ENCODE assay signal across 1 cellular context in the genomic region with DNA sequence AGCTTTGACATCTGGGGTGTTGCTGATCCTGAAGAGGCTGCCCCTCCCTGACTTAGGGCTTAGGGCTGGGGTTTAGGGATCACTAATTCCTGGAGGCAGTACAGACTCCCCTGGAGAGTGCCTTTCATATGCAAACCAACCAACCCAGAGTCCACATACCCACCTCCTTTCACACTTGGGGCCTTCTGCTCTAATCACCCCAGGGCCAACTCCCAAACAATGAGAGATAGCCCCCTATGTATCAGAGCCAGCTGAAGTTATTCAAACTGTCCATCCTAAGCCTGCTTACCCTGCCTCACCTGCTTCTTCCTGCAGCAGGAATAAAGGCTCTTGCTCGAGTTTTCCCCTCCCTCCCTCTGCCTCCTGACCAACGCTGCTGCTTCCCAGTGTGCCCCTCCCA.
TF ChIP-seq lines count a peak whose summit lies in the region.

No MANE protein-coding gene starts in this region.

TF ChIP-seq in GM23338, 12 proteins besides CTCF, POLR2A, EP300 and RAD21 (continued from another document):
- TF ChIP-seq, protein P1, sequence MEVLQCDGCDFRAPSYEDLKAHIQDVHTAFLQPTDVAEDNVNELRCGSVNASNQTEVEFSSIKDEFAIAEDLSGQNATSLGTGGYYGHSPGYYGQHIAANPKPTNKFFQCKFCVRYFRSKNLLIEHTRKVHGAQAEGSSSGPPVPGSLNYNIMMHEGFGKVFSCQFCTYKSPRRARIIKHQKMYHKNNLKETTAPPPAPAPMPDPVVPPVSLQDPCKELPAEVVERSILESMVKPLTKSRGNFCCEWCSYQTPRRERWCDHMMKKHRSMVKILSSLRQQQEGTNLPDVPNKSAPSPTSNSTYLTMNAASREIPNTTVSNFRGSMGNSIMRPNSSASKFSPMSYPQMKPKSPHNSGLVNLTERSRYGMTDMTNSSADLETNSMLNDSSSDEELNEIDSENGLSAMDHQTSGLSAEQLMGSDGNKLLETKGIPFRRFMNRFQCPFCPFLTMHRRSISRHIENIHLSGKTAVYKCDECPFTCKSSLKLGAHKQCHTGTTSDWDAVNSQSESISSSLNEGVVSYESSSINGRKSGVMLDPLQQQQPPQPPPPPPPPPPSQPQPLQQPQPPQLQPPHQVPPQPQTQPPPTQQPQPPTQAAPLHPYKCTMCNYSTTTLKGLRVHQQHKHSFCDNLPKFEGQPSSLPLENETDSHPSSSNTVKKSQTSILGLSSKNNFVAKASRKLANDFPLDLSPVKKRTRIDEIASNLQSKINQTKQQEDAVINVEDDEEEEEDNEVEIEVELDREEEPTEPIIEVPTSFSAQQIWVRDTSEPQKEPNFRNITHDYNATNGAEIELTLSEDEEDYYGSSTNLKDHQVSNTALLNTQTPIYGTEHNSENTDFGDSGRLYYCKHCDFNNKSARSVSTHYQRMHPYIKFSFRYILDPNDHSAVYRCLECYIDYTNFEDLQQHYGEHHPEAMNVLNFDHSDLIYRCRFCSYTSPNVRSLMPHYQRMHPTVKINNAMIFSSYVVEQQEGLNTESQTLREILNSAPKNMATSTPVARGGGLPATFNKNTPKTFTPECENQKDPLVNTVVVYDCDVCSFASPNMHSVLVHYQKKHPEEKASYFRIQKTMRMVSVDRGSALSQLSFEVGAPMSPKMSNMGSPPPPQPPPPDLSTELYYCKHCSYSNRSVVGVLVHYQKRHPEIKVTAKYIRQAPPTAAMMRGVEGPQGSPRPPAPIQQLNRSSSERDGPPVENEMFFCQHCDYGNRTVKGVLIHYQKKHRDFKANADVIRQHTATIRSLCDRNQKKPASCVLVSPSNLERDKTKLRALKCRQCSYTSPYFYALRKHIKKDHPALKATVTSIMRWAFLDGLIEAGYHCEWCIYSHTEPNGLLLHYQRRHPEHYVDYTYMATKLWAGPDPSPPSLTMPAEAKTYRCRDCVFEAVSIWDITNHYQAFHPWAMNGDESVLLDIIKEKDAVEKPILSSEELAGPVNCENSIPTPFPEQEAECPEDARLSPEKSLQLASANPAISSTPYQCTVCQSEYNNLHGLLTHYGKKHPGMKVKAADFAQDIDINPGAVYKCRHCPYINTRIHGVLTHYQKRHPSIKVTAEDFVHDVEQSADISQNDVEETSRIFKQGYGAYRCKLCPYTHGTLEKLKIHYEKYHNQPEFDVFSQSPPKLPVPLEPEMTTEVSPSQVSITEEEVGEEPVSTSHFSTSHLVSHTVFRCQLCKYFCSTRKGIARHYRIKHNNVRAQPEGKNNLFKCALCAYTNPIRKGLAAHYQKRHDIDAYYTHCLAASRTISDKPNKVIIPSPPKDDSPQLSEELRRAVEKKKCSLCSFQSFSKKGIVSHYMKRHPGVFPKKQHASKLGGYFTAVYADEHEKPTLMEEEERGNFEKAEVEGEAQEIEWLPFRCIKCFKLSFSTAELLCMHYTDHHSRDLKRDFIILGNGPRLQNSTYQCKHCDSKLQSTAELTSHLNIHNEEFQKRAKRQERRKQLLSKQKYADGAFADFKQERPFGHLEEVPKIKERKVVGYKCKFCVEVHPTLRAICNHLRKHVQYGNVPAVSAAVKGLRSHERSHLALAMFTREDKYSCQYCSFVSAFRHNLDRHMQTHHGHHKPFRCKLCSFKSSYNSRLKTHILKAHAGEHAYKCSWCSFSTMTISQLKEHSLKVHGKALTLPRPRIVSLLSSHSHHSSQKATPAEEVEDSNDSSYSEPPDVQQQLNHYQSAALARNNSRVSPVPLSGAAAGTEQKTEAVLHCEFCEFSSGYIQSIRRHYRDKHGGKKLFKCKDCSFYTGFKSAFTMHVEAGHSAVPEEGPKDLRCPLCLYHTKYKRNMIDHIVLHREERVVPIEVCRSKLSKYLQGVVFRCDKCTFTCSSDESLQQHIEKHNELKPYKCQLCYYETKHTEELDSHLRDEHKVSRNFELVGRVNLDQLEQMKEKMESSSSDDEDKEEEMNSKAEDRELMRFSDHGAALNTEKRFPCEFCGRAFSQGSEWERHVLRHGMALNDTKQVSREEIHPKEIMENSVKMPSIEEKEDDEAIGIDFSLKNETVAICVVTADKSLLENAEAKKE (CRISPR knock-in tag; IDR thresholded peaks at IDR 0.05): no peak
- no peak for TF ChIP-seq EZH2phosphoT487 (IDR thresholded peaks at IDR 0.05; ENCODE audit: unreplicated experiment)
TF ChIP-seq in GM23338: peak in this region for 4.
